In genomic region chr5:74212336-74212735, GRCh38 we compare ENCODE assay signal across 8 cellular contexts.
DNase-seq lines count a peak whose midpoint lies in the region; ATAC-seq, FAIRE-seq and TF ChIP-seq lines count a peak whose summit lies in the region.

No MANE protein-coding gene starts in this region.

- 74% methylated on average over 5 of the region's 5 CpGs; no CpG with 5 or more reads in 1 of the 2 experiments for WGBS in H1 (ENCODE audit: extremely low coverage in 1 of 2, insufficient coverage in 1 of 2, insufficient read length in 1 of 2, insufficient replicate concordance in 2 of 2, low coverage in 1 of 2, low lambda C conversion rate in 2 of 2, missing lambda C conversion rate in 1 of 2), 2 experiments

- no peaks in the 10 kb centered on the region for H3K36me3 ChIP-seq in H1 (ENCODE audit: control insufficient read depth in 2 of 4, insufficient read depth in 4 of 4, low read length in 3 of 4)

- intact Hi-C loops in activated CD8-positive, alpha-beta T cell treated with anti-CD3 and anti-CD28 coated beads for 36 hours (cut with micrococcal nuclease) = no loop called here

- no peak for TF ChIP-seq EP300 in H1 (IDR thresholded peaks at IDR 0.05; ENCODE audit: borderline replicate concordance in 1 of 2, low read depth in 2 of 2, low read length in 2 of 2)

- no peak overlapping the region for H3K4me2 ChIP-seq in H1 (ENCODE audit: insufficient read depth in 1 of 2, low read depth in 2 of 2, low read length in 2 of 2)

- H3K79me2 ChIP-seq in H1 (ENCODE audit: control insufficient read depth in 1 of 2, insufficient read depth in 2 of 2, low read length in 2 of 2) = no peaks in the 10 kb centered on the region

- no peak overlapping the region for H2BK120ac ChIP-seq in H1 (replicated peaks; ENCODE audit: low read depth, low read length)

- no peak overlapping the region for H4K91ac ChIP-seq in H1 (replicated peaks; ENCODE audit: insufficient read length, low read length)

- H3K27ac Mint-ChIP-seq in activated CD8-positive, alpha-beta T cell treated with anti-CD3 and anti-CD28 coated beads for 36 hours = no peak overlapping the region
- H3K27ac Mint-ChIP-seq in activated CD8-positive, alpha-beta T cell treated with anti-CD3 and anti-CD28 coated beads, Interleukin-2, amount 10 ng/mL, durations not matched to agents 7 days and 5 days = no peak overlapping the region
- H3K27ac Mint-ChIP-seq in type B pancreatic cell = no peak overlapping the region

- H2BK5ac ChIP-seq in H1 (ENCODE audit: low read depth, low read length) = no peak overlapping the region

- no peak overlapping the region for H2AFZ ChIP-seq in H1 (ENCODE audit: low read length)

- H3K9me3 Mint-ChIP-seq in activated CD8-positive, alpha-beta T cell treated with anti-CD3 and anti-CD28 coated beads for 36 hours = no peaks in the 10 kb centered on the region
- no peaks in the 10 kb centered on the region for H3K9me3 Mint-ChIP-seq in activated CD8-positive, alpha-beta T cell treated with anti-CD3 and anti-CD28 coated beads, Interleukin-2, amount 10 ng/mL, durations not matched to agents 7 days and 5 days (ENCODE audit: insufficient read depth)
- H3K9me3 Mint-ChIP-seq in type B pancreatic cell = peaks cover 4% of the 10 kb centered on the region

- peak; percentile 75 to 85 for TF ChIP-seq RAD21 in H1 (IDR thresholded peaks at IDR 0.05 in 1 of 2, conservative IDR thresholded peaks at IDR 0.05 in 1 of 2; ENCODE audit: low read depth in 2 of 2, low read length in 2 of 2)

- POLR2A ChIA-PET in activated CD8-positive, alpha-beta T cell treated with anti-CD3 and anti-CD28 coated beads for 36 hours (lab: Charles Lee) = no interaction called here
- POLR2A ChIA-PET in activated CD8-positive, alpha-beta T cell treated with anti-CD3 and anti-CD28 coated beads, Interleukin-2, amount 10 ng/mL, durations not matched to agents 7 days and 5 days (lab: Charles Lee) = no interaction called here
- POLR2A ChIA-PET in H1 (lab: Charles Lee; ENCODE audit: partially characterized antibody) = interaction anchor here (1.4 kb wide), 1 partner anchor 428 kb away, joined by 4 read pairs; the partner anchor contains the start of gene ENC1

- no peak overlapping the region for H3K4me3 Mint-ChIP-seq in activated CD8-positive, alpha-beta T cell treated with anti-CD3 and anti-CD28 coated beads for 36 hours
- H3K4me3 Mint-ChIP-seq in activated CD8-positive, alpha-beta T cell treated with anti-CD3 and anti-CD28 coated beads, Interleukin-2, amount 10 ng/mL, durations not matched to agents 7 days and 5 days = no peak overlapping the region
- no peak overlapping the region for H3K4me3 Mint-ChIP-seq in type B pancreatic cell

- H3K14ac ChIP-seq in H1 (ENCODE audit: insufficient read length) = no peak overlapping the region

- no peak overlapping the region for H3K9ac ChIP-seq in H1 (replicated peaks in 1 of 4; ENCODE audit: extremely low read depth in 1 of 4, low read depth in 3 of 4, low read length in 3 of 4)

- H3K4me3 ChIP-seq in H1 (ENCODE audit: extremely low read depth in 1 of 4, insufficient read depth in 2 of 4, low read depth in 3 of 4, low read length in 4 of 4) = no peak overlapping the region

- CTCF ChIA-PET in activated CD8-positive, alpha-beta T cell treated with anti-CD3 and anti-CD28 coated beads for 36 hours (lab: Charles Lee) = interaction anchor here (1.6 kb wide), 1 partner anchor 8 kb away, joined by 5 read pairs; no protein-coding TSS in a partner anchor
- CTCF ChIA-PET in activated CD8-positive, alpha-beta T cell treated with anti-CD3 and anti-CD28 coated beads, Interleukin-2, amount 10 ng/mL, durations not matched to agents 7 days and 5 days (lab: Charles Lee) = interaction anchor here (0.6 to 1.3 kb wide), 3 partner anchors 8 to 1702 kb away, joined by 3 to 6 read pairs (median 3); no protein-coding TSS in a partner anchor
- CTCF ChIA-PET in H1 (lab: Charles Lee; ENCODE audit: partially characterized antibody) = interaction anchor here (0.6 to 4.4 kb wide), 44 partner anchors 10 to 443 kb away, joined by 3 to 47 read pairs (median 4); partner anchors contain the start of gene ENC1

- H4K8ac ChIP-seq in H1 (ENCODE audit: extremely low read depth, insufficient read depth, low read length) = no peak overlapping the region

- no peak overlapping the region for H2BK20ac ChIP-seq in H1 (ENCODE audit: low read length)

- TF ChIP-seq CTCF in activated CD8-positive, alpha-beta T cell treated with anti-CD3 and anti-CD28 coated beads for 36 hours (IDR thresholded peaks at IDR 0.05) = peak; percentile 26
- TF ChIP-seq CTCF in H1 (IDR thresholded peaks at IDR 0.05; ENCODE audit: control extremely low read depth in 1 of 3, insufficient read depth in 1 of 3, low read depth in 1 of 3, low read length in 3 of 3) (peak; percentile 69 to 82 (median 74)), type B pancreatic cell (conservative IDR thresholded peaks at IDR 0.05) (peak; percentile 56)

- H2BK12ac ChIP-seq in H1 (ENCODE audit: low read depth, low read length) = no peak overlapping the region

- no peaks in the 10 kb centered on the region for H3K9me3 ChIP-seq in H1 (ENCODE audit: insufficient read depth in 2 of 2, low read depth in 1 of 2, low read length in 1 of 2)

- no peak overlapping the region for H3K4ac ChIP-seq in H1 (replicated peaks; ENCODE audit: insufficient read length, low read depth, low read length)

- no peak for ATAC-seq in activated CD8-positive, alpha-beta T cell treated with anti-CD3 and anti-CD28 coated beads for 36 hours
- ATAC-seq in activated CD8-positive, alpha-beta T cell treated with anti-CD3 and anti-CD28 coated beads, Interleukin-2, amount 10 ng/mL, durations not matched to agents 7 days and 5 days = no peak
- no peak for ATAC-seq in HG03354 (IDR thresholded peaks at IDR 0.05; ENCODE audit: poor library complexity, severe bottlenecking, unreplicated experiment)

- peaks cover 10% of the 10 kb centered on the region for H3K27me3 Mint-ChIP-seq in activated CD8-positive, alpha-beta T cell treated with anti-CD3 and anti-CD28 coated beads for 36 hours
- H3K27me3 Mint-ChIP-seq in activated CD8-positive, alpha-beta T cell treated with anti-CD3 and anti-CD28 coated beads, Interleukin-2, amount 10 ng/mL, durations not matched to agents 7 days and 5 days (ENCODE audit: low read depth) = peaks cover 3% of the 10 kb centered on the region
- H3K27me3 Mint-ChIP-seq in type B pancreatic cell = no peaks in the 10 kb centered on the region

- H3K18ac ChIP-seq in H1 (ENCODE audit: extremely low read depth, low read length) = no peak overlapping the region

- H3K23me2 ChIP-seq in H1 (ENCODE audit: low read depth, low read length) = no peaks in the 10 kb centered on the region

- no peaks in the 10 kb centered on the region for H3K27me3 ChIP-seq in H1 (replicated peaks in 1 of 4; ENCODE audit: control insufficient read depth in 3 of 4, extremely low read depth in 1 of 4, insufficient read depth in 3 of 4, low read length in 3 of 4)

- H3K56ac ChIP-seq in H1 (replicated peaks; ENCODE audit: insufficient read length, low read depth, low read length) = no peak overlapping the region

- H3K4me1 Mint-ChIP-seq in activated CD8-positive, alpha-beta T cell treated with anti-CD3 and anti-CD28 coated beads for 36 hours (ENCODE audit: low read depth) = no peaks in the 10 kb centered on the region
- H3K4me1 Mint-ChIP-seq in activated CD8-positive, alpha-beta T cell treated with anti-CD3 and anti-CD28 coated beads, Interleukin-2, amount 10 ng/mL, durations not matched to agents 7 days and 5 days (ENCODE audit: low read depth) = no peaks in the 10 kb centered on the region
- H3K4me1 Mint-ChIP-seq in type B pancreatic cell (ENCODE audit: unreplicated experiment) = no peaks in the 10 kb centered on the region

- H3K27ac ChIP-seq in H1 (ENCODE audit: low read depth, low read length) = no peak overlapping the region

- H3K36me3 Mint-ChIP-seq in activated CD8-positive, alpha-beta T cell treated with anti-CD3 and anti-CD28 coated beads for 36 hours (ENCODE audit: low read depth) = no peaks in the 10 kb centered on the region
- no peaks in the 10 kb centered on the region for H3K36me3 Mint-ChIP-seq in activated CD8-positive, alpha-beta T cell treated with anti-CD3 and anti-CD28 coated beads, Interleukin-2, amount 10 ng/mL, durations not matched to agents 7 days and 5 days (ENCODE audit: low read depth)
- no peaks in the 10 kb centered on the region for H3K36me3 Mint-ChIP-seq in type B pancreatic cell

- FAIRE-seq in H1 (lab: Jason Lieb, UNC) = peak; percentile 32

- no peak overlapping the region for H2AK5ac ChIP-seq in H1 (ENCODE audit: low read depth, low read length)

- TF ChIP-seq POLR2A in H1 (IDR thresholded peaks at IDR 0.05; ENCODE audit: control extremely low read depth in 1 of 2, low read depth in 2 of 2, low read length in 2 of 2) = no peak

- H4K5ac ChIP-seq in H1 (ENCODE audit: insufficient read length, low read depth, low read length) = no peak overlapping the region

- H3K23ac ChIP-seq in H1 (ENCODE audit: insufficient read length) = no peak overlapping the region

- peaks cover 0 to under 1% (median 0%) of the 10 kb centered on the region in 4 experiments; a peak in 1 of 7 replicates for H3K4me1 ChIP-seq in H1 (replicated peaks in 1 of 4; ENCODE audit: control insufficient read depth in 3 of 4, insufficient read depth in 4 of 4, low read length in 3 of 4)

- peak; percentile 26 for DNase-seq in activated CD8-positive, alpha-beta T cell treated with anti-CD3 and anti-CD28 coated beads for 36 hours
- no peak for DNase-seq in activated CD8-positive, alpha-beta T cell treated with anti-CD3 and anti-CD28 coated beads, Interleukin-2, amount 10 ng/mL, durations not matched to agents 7 days and 5 days
- DNase-seq in NCI-H69 (lab: John Stamatoyannopoulos, UW) (peak; percentile 39), H1 (ENCODE audit: low read depth in 1 of 2, low spot score in 2 of 2) (peak in 1 of 2 experiments; percentile 57), type B pancreatic cell (ENCODE audit: extremely low spot score, unreplicated experiment) (no peak), mesenteric fat pad (ENCODE audit: low spot score) (no peak), ecto neural progenitor cell (ENCODE audit: low spot score) (no peak)

- H2BK15ac ChIP-seq in H1 (ENCODE audit: low read length) = no peak overlapping the region

- H4K20me1 ChIP-seq in H1 (replicated peaks in 1 of 2; ENCODE audit: control insufficient read depth in 1 of 2, insufficient read depth in 2 of 2, low read length in 2 of 2) = no peaks in the 10 kb centered on the region

- H3K79me1 ChIP-seq in H1 (ENCODE audit: low read depth, low read length) = no peaks in the 10 kb centered on the region

TF ChIP-seq in H1, 55 proteins besides CTCF, POLR2A, EP300 and RAD21:
- TF ChIP-seq ATF2 (IDR thresholded peaks at IDR 0.05; ENCODE audit: low read length) = no peak

Comparison
In these comparisons a context has a peak if more than half of its experiments do, and no peak if none do; other contexts are left out.
1. DNase-seq: peak in activated CD8-positive, alpha-beta T cell treated with anti-CD3 and anti-CD28 coated beads for 36 hours (single experiment) and NCI-H69 (single experiment); none in activated CD8-positive, alpha-beta T cell treated with anti-CD3 and anti-CD28 coated beads, Interleukin-2, amount 10 ng/mL, durations not matched to agents 7 days and 5 days (single experiment), type B pancreatic cell (single experiment), mesenteric fat pad (single experiment) and ecto neural progenitor cell (single experiment).
2. Peak in every context shown above with its lines, with median percentiles within 50 percentile points of each other: CTCF ChIP-seq.